Comparison of ENCODE assay signal across 1 cellular context in genomic region chrX:40434443-40434842, GRCh38.
TF ChIP-seq lines count a peak whose summit lies in the region.

No MANE protein-coding gene starts in this region.

TF ChIP-seq in K562, 482 proteins besides CTCF, POLR2A, EP300 and RAD21:
- TF ChIP-seq HNRNPUL1 (IDR thresholded peaks at IDR 0.05; ENCODE audit: low read length) = no peak
- TF ChIP-seq KAT8 (IDR thresholded peaks at IDR 0.05; ENCODE audit: low read depth) = no peak
- TF ChIP-seq MYC (IDR thresholded peaks at IDR 0.05; ENCODE audit: low read depth, low read length) = no peak
- TF ChIP-seq MYC (CRISPR knock-in tag; IDR thresholded peaks at IDR 0.05; ENCODE audit: borderline replicate concordance, low read depth) = no peak
- no peak for TF ChIP-seq ZNF75A (CRISPR knock-in tag; IDR thresholded peaks at IDR 0.05)
- no peak for TF ChIP-seq FOXK2 (conservative IDR thresholded peaks at IDR 0.05 in 1 of 2, IDR thresholded peaks at IDR 0.05 in 1 of 2; ENCODE audit: low read depth in 2 of 2)
- no peak for TF ChIP-seq MYBL2 (IDR thresholded peaks at IDR 0.05; ENCODE audit: low read depth)
- no peak for TF ChIP-seq MYBL2 (CRISPR knock-in tag; IDR thresholded peaks at IDR 0.05; ENCODE audit: borderline replicate concordance)
- TF ChIP-seq HSF4 (CRISPR knock-in tag; IDR thresholded peaks at IDR 0.05; ENCODE audit: borderline replicate concordance) = no peak
- TF ChIP-seq TAF15 (IDR thresholded peaks at IDR 0.05; ENCODE audit: low read depth, low read length) = no peak
- TF ChIP-seq PHTF2 (CRISPR knock-in tag; IDR thresholded peaks at IDR 0.05) = no peak
- no peak for TF ChIP-seq PTRF (tag; IDR thresholded peaks at IDR 0.05)
- TF ChIP-seq NFXL1 (CRISPR knock-in tag; IDR thresholded peaks at IDR 0.05) = no peak
- no peak for TF ChIP-seq SAP30 (IDR thresholded peaks at IDR 0.05; ENCODE audit: borderline replicate concordance, insufficient read depth, low read depth, low read length, poor library complexity, severe bottlenecking)
- TF ChIP-seq GABPB1 (CRISPR knock-in tag; IDR thresholded peaks at IDR 0.05) = no peak
- no peak for TF ChIP-seq ZNF146 (CRISPR knock-in tag; IDR thresholded peaks at IDR 0.05; ENCODE audit: unreplicated experiment)
- no peak for TF ChIP-seq ZNF583 (CRISPR knock-in tag; IDR thresholded peaks at IDR 0.05)
